Comparison of ENCODE assay signal across 1 cellular context in the genomic region with DNA sequence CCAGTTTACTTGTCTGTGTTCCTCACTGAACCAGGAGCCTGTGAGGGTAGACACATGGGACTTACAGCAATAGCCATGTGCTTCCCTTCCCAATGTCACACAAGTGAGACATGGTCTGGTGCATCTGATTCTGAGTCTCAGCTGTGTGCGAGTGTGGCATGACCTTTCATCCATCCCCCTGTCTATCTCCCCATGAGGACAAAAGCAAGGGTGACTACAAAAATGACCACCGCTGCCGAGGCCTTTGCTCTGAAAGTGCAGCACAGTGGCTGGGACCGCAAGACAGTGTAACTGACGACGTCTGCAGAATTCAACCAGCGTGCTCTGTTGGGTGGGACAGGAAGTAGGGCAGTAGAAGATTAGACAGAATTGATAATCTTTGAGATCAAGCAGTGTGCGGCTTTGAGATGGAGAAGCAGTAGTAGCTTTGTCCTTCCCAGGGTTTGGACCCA.
TF ChIP-seq lines count a peak whose summit lies in the region.

No MANE protein-coding gene starts in this region.

TF ChIP-seq in K562, 482 proteins besides CTCF, POLR2A, EP300 and RAD21 (continued from another document and continues in another):
- TF ChIP-seq, protein P1, sequence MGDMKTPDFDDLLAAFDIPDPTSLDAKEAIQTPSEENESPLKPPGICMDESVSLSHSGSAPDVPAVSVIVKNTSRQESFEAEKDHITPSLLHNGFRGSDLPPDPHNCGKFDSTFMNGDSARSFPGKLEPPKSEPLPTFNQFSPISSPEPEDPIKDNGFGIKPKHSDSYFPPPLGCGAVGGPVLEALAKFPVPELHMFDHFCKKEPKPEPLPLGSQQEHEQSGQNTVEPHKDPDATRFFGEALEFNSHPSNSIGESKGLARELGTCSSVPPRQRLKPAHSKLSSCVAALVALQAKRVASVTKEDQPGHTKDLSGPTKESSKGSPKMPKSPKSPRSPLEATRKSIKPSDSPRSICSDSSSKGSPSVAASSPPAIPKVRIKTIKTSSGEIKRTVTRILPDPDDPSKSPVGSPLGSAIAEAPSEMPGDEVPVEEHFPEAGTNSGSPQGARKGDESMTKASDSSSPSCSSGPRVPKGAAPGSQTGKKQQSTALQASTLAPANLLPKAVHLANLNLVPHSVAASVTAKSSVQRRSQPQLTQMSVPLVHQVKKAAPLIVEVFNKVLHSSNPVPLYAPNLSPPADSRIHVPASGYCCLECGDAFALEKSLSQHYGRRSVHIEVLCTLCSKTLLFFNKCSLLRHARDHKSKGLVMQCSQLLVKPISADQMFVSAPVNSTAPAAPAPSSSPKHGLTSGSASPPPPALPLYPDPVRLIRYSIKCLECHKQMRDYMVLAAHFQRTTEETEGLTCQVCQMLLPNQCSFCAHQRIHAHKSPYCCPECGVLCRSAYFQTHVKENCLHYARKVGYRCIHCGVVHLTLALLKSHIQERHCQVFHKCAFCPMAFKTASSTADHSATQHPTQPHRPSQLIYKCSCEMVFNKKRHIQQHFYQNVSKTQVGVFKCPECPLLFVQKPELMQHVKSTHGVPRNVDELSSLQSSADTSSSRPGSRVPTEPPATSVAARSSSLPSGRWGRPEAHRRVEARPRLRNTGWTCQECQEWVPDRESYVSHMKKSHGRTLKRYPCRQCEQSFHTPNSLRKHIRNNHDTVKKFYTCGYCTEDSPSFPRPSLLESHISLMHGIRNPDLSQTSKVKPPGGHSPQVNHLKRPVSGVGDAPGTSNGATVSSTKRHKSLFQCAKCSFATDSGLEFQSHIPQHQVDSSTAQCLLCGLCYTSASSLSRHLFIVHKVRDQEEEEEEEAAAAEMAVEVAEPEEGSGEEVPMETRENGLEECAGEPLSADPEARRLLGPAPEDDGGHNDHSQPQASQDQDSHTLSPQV (IDR thresholded peaks at IDR 0.05) = peak; percentile 88
- TF ChIP-seq NBN (IDR thresholded peaks at IDR 0.05; ENCODE audit: low read depth) (no peak; the same call in 1 of the 2 replicates), PHF20 (IDR thresholded peaks at IDR 0.05; ENCODE audit: partially characterized antibody) (no peak), DPF2 (IDR thresholded peaks at IDR 0.05) (0 out of 2 replicates have a peak, but pooled peaks have one; percentile 28), MGA (IDR thresholded peaks at IDR 0.05) (peak; percentile 91), TOE1 (IDR thresholded peaks at IDR 0.05; ENCODE audit: borderline replicate concordance) (0 out of 2 replicates have a peak, but pooled peaks have one; percentile 12), TOE1 (CRISPR knock-in tag; IDR thresholded peaks at IDR 0.05; ENCODE audit: borderline replicate concordance, low read depth) (no peak), ZNF239 (CRISPR knock-in tag; IDR thresholded peaks at IDR 0.05) (peak; percentile 61), MAX (CRISPR knock-in tag; IDR thresholded peaks at IDR 0.05) (peak; percentile 85), ZNF316 (IDR thresholded peaks at IDR 0.05) (peak; percentile 75), RNF2 (IDR thresholded peaks at IDR 0.05) (peak; percentile 54; the same call in 1 of the 2 replicates), RERE (CRISPR knock-in tag; IDR thresholded peaks at IDR 0.05; ENCODE audit: borderline replicate concordance) (no peak), LEF1 (IDR thresholded peaks at IDR 0.05) (peak; percentile 17; the same call in 1 of the 2 replicates), MBD2 (IDR thresholded peaks at IDR 0.05; ENCODE audit: borderline replicate concordance, low read depth) (no peak; the same call in 1 of the 2 replicates)
- TF ChIP-seq, protein P2, sequence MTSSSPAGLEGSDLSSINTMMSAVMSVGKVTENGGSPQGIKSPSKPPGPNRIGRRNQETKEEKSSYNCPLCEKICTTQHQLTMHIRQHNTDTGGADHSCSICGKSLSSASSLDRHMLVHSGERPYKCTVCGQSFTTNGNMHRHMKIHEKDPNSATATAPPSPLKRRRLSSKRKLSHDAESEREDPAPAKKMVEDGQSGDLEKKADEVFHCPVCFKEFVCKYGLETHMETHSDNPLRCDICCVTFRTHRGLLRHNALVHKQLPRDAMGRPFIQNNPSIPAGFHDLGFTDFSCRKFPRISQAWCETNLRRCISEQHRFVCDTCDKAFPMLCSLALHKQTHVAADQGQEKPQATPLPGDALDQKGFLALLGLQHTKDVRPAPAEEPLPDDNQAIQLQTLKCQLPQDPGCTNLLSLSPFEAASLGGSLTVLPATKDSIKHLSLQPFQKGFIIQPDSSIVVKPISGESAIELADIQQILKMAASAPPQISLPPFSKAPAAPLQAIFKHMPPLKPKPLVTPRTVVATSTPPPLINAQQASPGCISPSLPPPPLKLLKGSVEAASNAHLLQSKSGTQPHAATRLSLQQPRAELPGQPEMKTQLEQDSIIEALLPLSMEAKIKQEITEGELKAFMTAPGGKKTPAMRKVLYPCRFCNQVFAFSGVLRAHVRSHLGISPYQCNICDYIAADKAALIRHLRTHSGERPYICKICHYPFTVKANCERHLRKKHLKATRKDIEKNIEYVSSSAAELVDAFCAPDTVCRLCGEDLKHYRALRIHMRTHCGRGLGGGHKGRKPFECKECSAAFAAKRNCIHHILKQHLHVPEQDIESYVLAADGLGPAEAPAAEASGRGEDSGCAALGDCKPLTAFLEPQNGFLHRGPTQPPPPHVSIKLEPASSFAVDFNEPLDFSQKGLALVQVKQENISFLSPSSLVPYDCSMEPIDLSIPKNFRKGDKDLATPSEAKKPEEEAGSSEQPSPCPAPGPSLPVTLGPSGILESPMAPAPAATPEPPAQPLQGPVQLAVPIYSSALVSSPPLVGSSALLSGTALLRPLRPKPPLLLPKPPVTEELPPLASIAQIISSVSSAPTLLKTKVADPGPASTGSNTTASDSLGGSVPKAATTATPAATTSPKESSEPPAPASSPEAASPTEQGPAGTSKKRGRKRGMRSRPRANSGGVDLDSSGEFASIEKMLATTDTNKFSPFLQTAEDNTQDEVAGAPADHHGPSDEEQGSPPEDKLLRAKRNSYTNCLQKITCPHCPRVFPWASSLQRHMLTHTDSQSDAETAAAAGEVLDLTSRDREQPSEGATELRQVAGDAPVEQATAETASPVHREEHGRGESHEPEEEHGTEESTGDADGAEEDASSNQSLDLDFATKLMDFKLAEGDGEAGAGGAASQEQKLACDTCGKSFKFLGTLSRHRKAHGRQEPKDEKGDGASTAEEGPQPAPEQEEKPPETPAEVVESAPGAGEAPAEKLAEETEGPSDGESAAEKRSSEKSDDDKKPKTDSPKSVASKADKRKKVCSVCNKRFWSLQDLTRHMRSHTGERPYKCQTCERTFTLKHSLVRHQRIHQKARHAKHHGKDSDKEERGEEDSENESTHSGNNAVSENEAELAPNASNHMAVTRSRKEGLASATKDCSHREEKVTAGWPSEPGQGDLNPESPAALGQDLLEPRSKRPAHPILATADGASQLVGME (CRISPR knock-in tag; IDR thresholded peaks at IDR 0.05) = 0 out of 2 replicates have a peak, but pooled peaks have one; percentile 25
- TF ChIP-seq, protein P3, sequence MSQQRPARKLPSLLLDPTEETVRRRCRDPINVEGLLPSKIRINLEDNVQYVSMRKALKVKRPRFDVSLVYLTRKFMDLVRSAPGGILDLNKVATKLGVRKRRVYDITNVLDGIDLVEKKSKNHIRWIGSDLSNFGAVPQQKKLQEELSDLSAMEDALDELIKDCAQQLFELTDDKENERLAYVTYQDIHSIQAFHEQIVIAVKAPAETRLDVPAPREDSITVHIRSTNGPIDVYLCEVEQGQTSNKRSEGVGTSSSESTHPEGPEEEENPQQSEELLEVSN (IDR thresholded peaks at IDR 0.05; ENCODE audit: borderline replicate concordance in 1 of 2, extremely low read depth in 1 of 2, insufficient read depth in 1 of 2, insufficient read length in 1 of 2, low read depth in 1 of 2, low read length in 1 of 2, poor library complexity in 1 of 2, severe bottlenecking in 1 of 2) = peak in 1 of 2 experiments; percentile 42
